In the genomic region with DNA sequence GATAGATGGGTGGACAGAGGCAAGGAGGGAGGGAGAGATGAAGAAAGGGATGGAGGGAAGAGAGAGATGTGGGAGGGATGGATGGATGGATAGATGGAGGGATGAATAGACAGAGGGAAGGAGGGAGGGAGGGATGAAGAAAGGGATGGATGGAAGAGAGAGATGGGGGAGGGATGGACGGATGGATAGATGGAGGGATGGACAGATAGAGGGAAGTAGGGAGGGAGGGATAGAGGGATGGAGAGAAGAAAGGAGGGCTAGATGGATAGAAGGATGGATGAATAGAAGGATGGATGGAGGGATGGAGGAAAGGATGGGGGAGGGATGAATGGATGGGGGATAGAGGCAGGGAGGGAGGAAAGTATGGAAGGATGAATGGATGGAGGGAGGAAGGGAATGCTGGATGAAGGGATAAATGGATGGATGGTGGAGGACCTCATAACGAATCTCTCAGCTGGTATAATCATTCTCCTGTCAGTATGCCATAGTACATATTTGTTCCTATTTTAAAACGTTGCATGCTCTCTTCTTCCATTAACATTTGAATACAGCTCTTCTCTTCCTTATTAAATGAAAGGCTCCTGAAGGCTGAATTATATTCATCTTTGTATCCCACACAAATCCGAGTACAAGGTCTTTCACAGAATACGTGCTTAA, we compare ENCODE assay signal across 29 cellular contexts.
"Had no signal": no experiment of that assay in that cellular context is flagged by ENCODE, and none has a peak within 500 bp of the region (broad histone marks: within the 10 kb centered on the region; RNA-seq: fewer than 3 reads in every experiment).

No MANE protein-coding gene starts in this region.

- H3K4me3 Mint-ChIP-seq: activated B cell treated with CpG ODN at 0.5 μM for 24 hours; activated CD4-positive, alpha-beta memory T cell treated with anti-CD3 and anti-CD28 coated beads for 36 hours; activated CD8-positive, alpha-beta memory T cell treated with anti-CD3 and anti-CD28 coated beads, Interleukin-2, amount 10 ng/mL, durations not matched to agents 7 days and 5 days; endodermal cell; mesothelial cell of epicardium; natural killer cell treated with Interleukin-12 subunit alpha and Interleukin-12 subunit beta and Interleukin-15 and Interleukin-18, amount 100 ng/mL, for 72 hours; T-helper 1 cell treated with Interleukin-12 subunit alpha and Interleukin-12 subunit beta and Interleukin-4 antibody, amounts not matched to agents 30 μg/mL and 1 μg/mL, for 36 hours; type B pancreatic cell had no signal

- DNase-seq: activated B cell treated with CpG ODN at 0.5 μM for 24 hours; activated CD4-positive, alpha-beta memory T cell treated with anti-CD3 and anti-CD28 coated beads for 36 hours; activated CD4-positive, alpha-beta T cell treated with anti-CD3 and anti-CD28 coated beads for 4 hours; activated CD8-positive, alpha-beta memory T cell treated with anti-CD3 and anti-CD28 coated beads, Interleukin-2, amount 10 ng/mL, durations not matched to agents 7 days and 5 days; activated naive CD4-positive, alpha-beta T cell treated with Interleukin-2 at 50 U/mL for 16 hours; activated T-cell treated with anti-CD3 and anti-CD28 coated beads for 4 hours; adrenal gland; cerebellar nuclear complex; endodermal cell; esophagus squamous epithelium; gastrocnemius medialis; hippocampal formation; kidney glomerular epithelial cell; left lung; pancreas; psoas muscle; right cardiac atrium; stimulated activated CD4-positive, alpha-beta T cell treated with anti-CD3 and anti-CD28 coated beads, Interleukin-1b, Interleukin-23, amount 100 ng/mL, for 48 hours had no signal

- H3K9me3 ChIP-seq: adrenal gland, esophagus squamous epithelium, gastrocnemius medialis, left lung, neutrophil, pancreas, psoas muscle, thoracic aorta, vagina had no signal

- H3K27ac ChIP-seq: adrenal gland, coronary artery, esophagus squamous epithelium, gastrocnemius medialis, left lung, neutrophil, pancreas, thoracic aorta, vagina had no signal

- H3K4me1 ChIP-seq: adrenal gland, left lung, pancreas, vagina had no signal

- FAIRE-seq: astrocyte, pancreas had no signal

- H3K9me3 Mint-ChIP-seq: activated B cell treated with CpG ODN at 0.5 μM for 24 hours; activated CD4-positive, alpha-beta memory T cell treated with anti-CD3 and anti-CD28 coated beads for 36 hours; activated T-helper 2 cell treated with anti-CD3 and anti-CD28 coated beads, Interferon-gamma antibody, Interleukin-2, Interleukin-4, amounts not matched to agents 10 μg/mL and 5 μg/mL and 100 μg/mL, durations not matched to agents 14 hours and 24 hours and 36 hours; endodermal cell; natural killer cell treated with Interleukin-12 subunit alpha and Interleukin-12 subunit beta and Interleukin-15 and Interleukin-18, amount 100 ng/mL, for 72 hours; T-helper 1 cell treated with Interleukin-12 subunit alpha and Interleukin-12 subunit beta and Interleukin-4 antibody, amounts not matched to agents 30 μg/mL and 1 μg/mL, for 36 hours; type B pancreatic cell had no signal

- H3K36me3 ChIP-seq: adrenal gland, esophagus squamous epithelium, gastrocnemius medialis, left lung, neutrophil, pancreas, thoracic aorta, vagina had no signal

- ATAC-seq: activated CD8-positive, alpha-beta memory T cell treated with anti-CD3 and anti-CD28 coated beads, Interleukin-2, amount 10 ng/mL, durations not matched to agents 7 days and 5 days; gastrocnemius medialis; left lung; natural killer cell treated with Interleukin-12 subunit alpha and Interleukin-12 subunit beta and Interleukin-15 and Interleukin-18, amount 100 ng/mL, for 72 hours; pancreas; right cardiac atrium had no signal

- H3K4me3 ChIP-seq: adrenal gland, coronary artery, esophagus squamous epithelium, gastrocnemius medialis, left lung, lung, pancreas, psoas muscle, thoracic aorta, vagina had no signal

- H3K27ac Mint-ChIP-seq: activated CD4-positive, alpha-beta memory T cell treated with anti-CD3 and anti-CD28 coated beads for 36 hours; activated CD8-positive, alpha-beta memory T cell treated with anti-CD3 and anti-CD28 coated beads, Interleukin-2, amount 10 ng/mL, durations not matched to agents 7 days and 5 days; activated T-helper 2 cell treated with anti-CD3 and anti-CD28 coated beads, Interferon-gamma antibody, Interleukin-2, Interleukin-4, amounts not matched to agents 10 μg/mL and 5 μg/mL and 100 μg/mL, durations not matched to agents 14 hours and 24 hours and 36 hours; endodermal cell; mesothelial cell of epicardium; T-helper 1 cell treated with Interleukin-12 subunit alpha and Interleukin-12 subunit beta and Interleukin-4 antibody, amounts not matched to agents 30 μg/mL and 1 μg/mL, for 36 hours; type B pancreatic cell had no signal

- H3K27me3 ChIP-seq: adrenal gland, esophagus squamous epithelium, gastrocnemius medialis, left lung, neutrophil, pancreas, vagina had no signal
